Comparison of ENCODE assay signal across 10 cellular contexts in genomic region chr11:128208329-128209220, GRCh38.
A peak's percentile ranks its signal among the peaks of the same experiment; 100 is the strongest.
DNase-seq lines count a peak whose midpoint lies in the region; ATAC-seq, FAIRE-seq and TF ChIP-seq lines count a peak whose summit lies in the region.
"Had no signal": no experiment of that assay in that cellular context is flagged by ENCODE, and none has a peak within 500 bp of the region (broad histone marks: within the 10 kb centered on the region; RNA-seq: fewer than 3 reads in every experiment).

No MANE protein-coding gene starts in this region.

- no peak overlapping the region for H3K4me3 Mint-ChIP-seq in nephron progenitor cell

- H3K9me3 Mint-ChIP-seq in nephron progenitor cell, result peaks cover 23% of the 10 kb centered on the region

- H3K4me3 ChIP-seq in esophagus muscularis mucosa (no peak overlapping the region), pancreas (no peak overlapping the region), upper lobe of right lung (no peak overlapping the region)

- intact Hi-C loops in esophagus muscularis mucosa (cut with DNase I), result no loop called here
- intact Hi-C loops in pancreas (cut with DNase I), result no loop called here
- intact Hi-C loops in upper lobe of right lung (cut with DNase I), result no loop called here

- peaks cover 13% of the 10 kb centered on the region for H3K36me3 Mint-ChIP-seq in nephron progenitor cell (ENCODE audit: low read depth)

- H3K27ac Mint-ChIP-seq in nephron progenitor cell, result no peak overlapping the region

- peak in 3 of 4 donors; percentile 38 to 65 (median 50) for ATAC-seq in pancreas
- no peak for ATAC-seq in upper lobe of right lung

- H3K4me1 Mint-ChIP-seq in nephron progenitor cell, result peaks cover 41% of the 10 kb centered on the region

- H3K36me3 ChIP-seq in esophagus muscularis mucosa, result no peaks in the 10 kb centered on the region
- no peaks in the 10 kb centered on the region for H3K36me3 ChIP-seq in pancreas
- no peaks in the 10 kb centered on the region for H3K36me3 ChIP-seq in upper lobe of right lung

- no peak for TF ChIP-seq POLR2A in esophagus muscularis mucosa (IDR thresholded peaks at IDR 0.05; ENCODE audit: low read depth)

- no peaks in the 10 kb centered on the region for H3K9me3 ChIP-seq in esophagus muscularis mucosa
- no peaks in the 10 kb centered on the region for H3K9me3 ChIP-seq in pancreas
- no peaks in the 10 kb centered on the region for H3K9me3 ChIP-seq in upper lobe of right lung

- TF ChIP-seq EP300 in esophagus muscularis mucosa (IDR thresholded peaks at IDR 0.05), result no peak

- no peak for FAIRE-seq in pancreas (lab: Jason Lieb, UNC)

- H3K27me3 ChIP-seq in esophagus muscularis mucosa (no peaks in the 10 kb centered on the region), pancreas (no peaks in the 10 kb centered on the region), upper lobe of right lung (no peaks in the 10 kb centered on the region)

- peak; percentile 27 for DNase-seq in Ammon's horn (ENCODE audit: low spot score)
- DNase-seq in NCI-H460 (ENCODE audit: extremely low read depth, low read depth), result peak; percentile 4
- no peak for DNase-seq in esophagus muscularis mucosa (ENCODE audit: extremely low spot score)
- DNase-seq in pancreas, result peak in 3 of 6 donors; percentile 7 to 21 (median 21)
- no peak for DNase-seq in upper lobe of right lung
- DNase-seq in nephron progenitor cell, result no peak
- no peak for DNase-seq in GM19240 (ENCODE audit: insufficient read length, low spot score)
- no peak for DNase-seq in stimulated activated CD4-positive, alpha-beta T cell treated with anti-CD3 and anti-CD28 coated beads, Interleukin-4, amount 100 ng/mL, for 4 hours
- DNase-seq: NCI-H2171, retina had no signal

- H3K27me3 Mint-ChIP-seq in nephron progenitor cell (ENCODE audit: low read depth, poor library complexity), result no peaks in the 10 kb centered on the region

- H3K27ac ChIP-seq in esophagus muscularis mucosa (replicated peaks in 1 of 4) (peak overlapping the region; percentile 36 to 70 (median 55)), pancreas (peak overlapping the region in 2 of 4 donors; percentile 20), upper lobe of right lung (no peak overlapping the region)

- WGBS in esophagus muscularis mucosa, result 48% methylated on average over 6 of the region's 6 CpGs
- 48 to 60% methylated on average over 6 of the region's 6 CpGs for WGBS in pancreas, 2 donors

- TF ChIP-seq CTCF in esophagus muscularis mucosa (IDR thresholded peaks at IDR 0.05), result no peak
- no peak for TF ChIP-seq CTCF in pancreas (IDR thresholded peaks at IDR 0.05)
- TF ChIP-seq CTCF in upper lobe of right lung (IDR thresholded peaks at IDR 0.05), result no peak
- no peak for TF ChIP-seq CTCF in nephron progenitor cell (IDR thresholded peaks at IDR 0.05)

- peaks cover 29 to 42% (median 35%) of the 10 kb centered on the region in 4 donors for H3K4me1 ChIP-seq in esophagus muscularis mucosa
- H3K4me1 ChIP-seq in pancreas, result no peaks in the 10 kb centered on the region
- peaks cover 14% of the 10 kb centered on the region for H3K4me1 ChIP-seq in upper lobe of right lung

Comparison
In these comparisons a context has a peak if more than half of its experiments do, and no peak if none do; other contexts are left out.
1. DNase-seq: peak in Ammon's horn (single experiment) and NCI-H460 (single experiment); none in esophagus muscularis mucosa (single experiment), upper lobe of right lung (single experiment), nephron progenitor cell (single experiment), GM19240 (single experiment) and stimulated activated CD4-positive, alpha-beta T cell treated with anti-CD3 and anti-CD28 coated beads, Interleukin-4, amount 100 ng/mL, for 4 hours (0 of 2).